ENCODE assay signal across 9 cellular contexts in the genomic region with DNA sequence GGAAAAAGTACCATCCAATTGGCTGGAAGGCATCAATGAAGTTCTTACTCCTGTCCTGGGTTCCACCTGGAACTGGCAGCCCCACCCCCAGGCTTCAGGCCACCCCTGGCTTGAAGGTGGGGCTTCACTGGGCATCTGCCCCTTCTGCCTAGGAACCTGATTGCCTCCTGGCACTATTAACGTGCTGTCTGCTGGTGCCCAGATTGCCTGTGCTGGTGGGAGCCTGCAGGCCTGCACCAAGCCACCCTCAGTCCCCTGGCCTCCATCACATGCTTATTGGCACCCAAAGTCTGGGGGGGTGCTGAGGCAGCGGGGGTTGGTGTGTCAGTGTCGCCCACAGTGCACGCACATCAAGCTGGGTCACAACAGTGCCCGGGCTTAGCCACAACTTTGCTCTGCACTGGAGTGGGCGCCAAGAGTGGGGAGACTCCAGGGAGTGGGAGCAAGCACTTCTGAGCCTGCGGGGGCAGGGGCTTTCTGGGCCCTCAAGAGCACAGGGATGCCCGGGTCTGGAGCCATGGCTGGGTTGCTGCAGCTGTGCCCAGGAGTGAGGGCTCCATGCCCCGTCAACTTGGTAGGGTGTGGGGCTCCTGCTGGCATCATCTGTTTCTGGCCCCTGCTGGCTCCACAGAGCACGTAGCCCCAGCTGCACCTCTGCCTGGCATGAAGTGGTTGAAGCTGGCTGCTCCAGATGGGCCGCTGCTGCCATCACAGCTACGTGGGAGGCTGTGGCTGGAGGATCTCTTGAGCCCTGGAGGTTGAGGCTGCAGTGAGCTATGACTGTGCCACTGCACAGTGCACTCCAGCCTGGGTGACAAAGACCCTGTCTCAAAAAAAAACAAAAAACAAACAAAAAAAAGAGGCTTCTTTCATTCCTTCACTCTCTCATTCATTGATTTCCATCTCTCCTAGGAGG. TPM values are rescaled to one million over a fixed set of nuclear protein-coding genes. Genes with fewer than 3 reads are reported as not detected.
A peak's percentile ranks its signal among the peaks of the same experiment; 100 is the strongest.
DNase-seq lines count a peak whose midpoint lies in the region; ATAC-seq, FAIRE-seq and TF ChIP-seq lines count a peak whose summit lies in the region.
"Had no signal": no experiment of that assay in that cellular context is flagged by ENCODE, and none has a peak within 500 bp of the region (broad histone marks: within the 10 kb centered on the region; RNA-seq: fewer than 3 reads in every experiment).

No MANE protein-coding gene starts in this region.

- peak overlapping the region; percentile 55; the same call in 1 of the 2 replicates for H2BK20ac ChIP-seq in H1 (ENCODE audit: low read length)

- H3K4me1 ChIP-seq in Karpas-422 (ENCODE audit: low read length) (peaks cover 35% of the 10 kb centered on the region), H1 (replicated peaks in 1 of 4; ENCODE audit: control insufficient read depth in 3 of 4, insufficient read depth in 4 of 4, low read length in 3 of 4) (peaks cover 0 to 12% (median 11%) of the 10 kb centered on the region in 4 experiments; a peak in 5 of 7 replicates), uterus (no peaks in the 10 kb centered on the region)

- no peak for TF ChIP-seq CTCF in H1 (IDR thresholded peaks at IDR 0.05; ENCODE audit: control extremely low read depth in 1 of 3, insufficient read depth in 1 of 3, low read depth in 1 of 3, low read length in 3 of 3)
- TF ChIP-seq CTCF in neural crest cell (conservative IDR thresholded peaks at IDR 0.05), result no peak
- TF ChIP-seq CTCF in uterus (IDR thresholded peaks at IDR 0.05), result no peak

- no peaks in the 10 kb centered on the region for H3K36me3 Mint-ChIP-seq in neural crest cell (ENCODE audit: low read depth)

- DNase-seq in Karpas-422, result no peak
- peak in 1 of 2 experiments; percentile 81 for DNase-seq in H1 (ENCODE audit: low read depth in 1 of 2, low spot score in 2 of 2)
- no peak for DNase-seq in neural crest cell (ENCODE audit: low read depth, low spot score)
- DNase-seq in uterus, result no peak
- no peak for DNase-seq in COR-L47 (lab: John Stamatoyannopoulos, UW)
- DNase-seq: NCI-H1436 had no signal

- peak overlapping the region; percentile 96 for H3K4me3 Mint-ChIP-seq in neural crest cell

- H3K27ac ChIP-seq in Karpas-422 (ENCODE audit: low read length), result peak overlapping the region; percentile 87; the same call in 1 of the 2 replicates
- no peak overlapping the region for H3K27ac ChIP-seq in H1 (ENCODE audit: low read depth, low read length)
- peak overlapping the region in 1 of 2 donors; percentile 27 for H3K27ac ChIP-seq in uterus

- peaks cover 25% of the 10 kb centered on the region for H3K79me2 ChIP-seq in Karpas-422 (ENCODE audit: low read length)
- peaks cover 0 to 3% of the 10 kb centered on the region in 2 experiments; a peak in 2 of 4 replicates for H3K79me2 ChIP-seq in H1 (ENCODE audit: control insufficient read depth in 1 of 2, insufficient read depth in 2 of 2, low read length in 2 of 2)

- H3K79me1 ChIP-seq in H1 (ENCODE audit: low read depth, low read length), result no peaks in the 10 kb centered on the region

- peak overlapping the region; percentile 84 for H3K9ac ChIP-seq in Karpas-422 (ENCODE audit: low read length)
- no peak overlapping the region; a peak in 1 of 7 replicates for H3K9ac ChIP-seq in H1 (replicated peaks in 1 of 4; ENCODE audit: extremely low read depth in 1 of 4, low read depth in 3 of 4, low read length in 3 of 4)

- intact Hi-C loops in uterus (cut with DNase I; ENCODE audit: low total_unique reads), result no loop called here

- H3K9me2 ChIP-seq in Karpas-422 (replicated peaks; ENCODE audit: insufficient read depth, low read length), result no peaks in the 10 kb centered on the region

- peak overlapping the region; percentile 96 for H2BK5ac ChIP-seq in H1 (ENCODE audit: low read depth, low read length)

- peak overlapping the region; percentile 92 for H4K91ac ChIP-seq in H1 (replicated peaks; ENCODE audit: insufficient read length, low read length)

- H4K5ac ChIP-seq in H1 (ENCODE audit: insufficient read length, low read depth, low read length), result no peak overlapping the region

- no peaks in the 10 kb centered on the region for H3K27me3 Mint-ChIP-seq in neural crest cell (ENCODE audit: low read depth)

- TF ChIP-seq POLR2A in H1 (IDR thresholded peaks at IDR 0.05; ENCODE audit: control extremely low read depth in 1 of 2, low read depth in 2 of 2, low read length in 2 of 2), result no peak
- no peak for TF ChIP-seq POLR2A in uterus (IDR thresholded peaks at IDR 0.05)

- H2AFZ ChIP-seq in Karpas-422 (ENCODE audit: low read length), result no peak overlapping the region
- no peak overlapping the region for H2AFZ ChIP-seq in H1 (ENCODE audit: low read length)

- no peaks in the 10 kb centered on the region for H3K36me3 ChIP-seq in Karpas-422 (ENCODE audit: insufficient read depth, low read length)
- H3K36me3 ChIP-seq in H1 (ENCODE audit: control insufficient read depth in 2 of 4, insufficient read depth in 4 of 4, low read length in 3 of 4), result no peaks in the 10 kb centered on the region; a peak in 2 of 8 replicates
- H3K36me3 ChIP-seq in uterus, result no peaks in the 10 kb centered on the region

- FAIRE-seq in H1 (lab: Jason Lieb, UNC), result no peak

- no peak overlapping the region for H3K18ac ChIP-seq in H1 (ENCODE audit: extremely low read depth, low read length)

- no peaks in the 10 kb centered on the region for H4K20me1 ChIP-seq in Karpas-422 (ENCODE audit: insufficient read depth, low read depth, low read length)
- H4K20me1 ChIP-seq in H1 (replicated peaks in 1 of 2; ENCODE audit: control insufficient read depth in 1 of 2, insufficient read depth in 2 of 2, low read length in 2 of 2), result no peaks in the 10 kb centered on the region

- H2BK120ac ChIP-seq in H1 (replicated peaks; ENCODE audit: low read depth, low read length), result no peak overlapping the region

- H2BK12ac ChIP-seq in H1 (ENCODE audit: low read depth, low read length), result peak overlapping the region; percentile 60; the same call in 1 of the 2 replicates

- no peak overlapping the region for H3K23ac ChIP-seq in H1 (ENCODE audit: insufficient read length)

- H3K4me2 ChIP-seq in Karpas-422 (ENCODE audit: low read depth, low read length, poor library complexity, severe bottlenecking) (peak overlapping the region; percentile 88), H1 (ENCODE audit: insufficient read depth in 1 of 2, low read depth in 2 of 2, low read length in 2 of 2) (peak overlapping the region; percentile 62 to 85)

- TF ChIP-seq EP300 in H1 (IDR thresholded peaks at IDR 0.05; ENCODE audit: borderline replicate concordance in 1 of 2, low read depth in 2 of 2, low read length in 2 of 2), result no peak

- H3K4ac ChIP-seq in H1 (replicated peaks; ENCODE audit: insufficient read length, low read depth, low read length), result peak overlapping the region; percentile 57

- no peak overlapping the region for H3K14ac ChIP-seq in H1 (ENCODE audit: insufficient read length)

- H3K9me3 Mint-ChIP-seq in neural crest cell, result no peaks in the 10 kb centered on the region

- H3K9me3 ChIP-seq in Karpas-422 (ENCODE audit: low read length) (no peaks in the 10 kb centered on the region), H1 (ENCODE audit: insufficient read depth in 2 of 2, low read depth in 1 of 2, low read length in 1 of 2) (no peaks in the 10 kb centered on the region), uterus (no peaks in the 10 kb centered on the region)

- 83% methylated on average over 12 of the region's 12 CpGs; no CpG with 5 or more reads in 1 of the 2 experiments for WGBS in H1 (ENCODE audit: extremely low coverage in 1 of 2, insufficient coverage in 1 of 2, insufficient read length in 1 of 2, insufficient replicate concordance in 2 of 2, low coverage in 1 of 2, low lambda C conversion rate in 2 of 2, missing lambda C conversion rate in 1 of 2), 2 experiments

- peak overlapping the region; percentile 83; the same call in 1 of the 2 replicates for H2BK15ac ChIP-seq in H1 (ENCODE audit: low read length)

- no peak for TF ChIP-seq RAD21 in H1 (IDR thresholded peaks at IDR 0.05 in 1 of 2, conservative IDR thresholded peaks at IDR 0.05 in 1 of 2; ENCODE audit: low read depth in 2 of 2, low read length in 2 of 2)

- H4K8ac ChIP-seq in H1 (ENCODE audit: extremely low read depth, insufficient read depth, low read length), result no peak overlapping the region; the same call in 1 of the 2 replicates

- H3K27me3 ChIP-seq in Karpas-422 (ENCODE audit: low read length), result no peaks in the 10 kb centered on the region
- no peaks in the 10 kb centered on the region for H3K27me3 ChIP-seq in H1 (replicated peaks in 1 of 4; ENCODE audit: control insufficient read depth in 3 of 4, extremely low read depth in 1 of 4, insufficient read depth in 3 of 4, low read length in 3 of 4)
- no peaks in the 10 kb centered on the region for H3K27me3 ChIP-seq in uterus

- CTCF ChIA-PET in H1 (lab: Charles Lee; ENCODE audit: partially characterized antibody), result interaction anchor here (0.6 to 1.8 kb wide), 11 partner anchors 11 to 1258 kb away, joined by 3 to 7 read pairs (median 4); a partner anchor contains a TSS

- H3K23me2 ChIP-seq in H1 (ENCODE audit: low read depth, low read length), result peaks cover 11% of the 10 kb centered on the region

- H3K4me1 Mint-ChIP-seq in neural crest cell, result peaks cover 29% of the 10 kb centered on the region

- no peak for ATAC-seq in HG03439 (IDR thresholded peaks at IDR 0.05; ENCODE audit: unreplicated experiment)
- ATAC-seq in HG03175 (IDR thresholded peaks at IDR 0.05; ENCODE audit: unreplicated experiment), result no peak

- H3K4me3 ChIP-seq in GM08714 (ENCODE audit: low read length) (peak overlapping the region; percentile 34; the same call in 1 of the 2 replicates), Karpas-422 (ENCODE audit: low read length) (peak overlapping the region; percentile 83), H1 (ENCODE audit: extremely low read depth in 1 of 4, insufficient read depth in 2 of 4, low read depth in 3 of 4, low read length in 4 of 4) (peak overlapping the region; percentile 47 to 68 (median 58); a peak in 7 of 8 replicates), uterus (peak overlapping the region in 1 of 2 donors; percentile 6)

- POLR2A ChIA-PET in H1 (lab: Charles Lee; ENCODE audit: partially characterized antibody), result interaction anchor here (0.8 to 6.2 kb wide), 12 partner anchors 11 to 79 kb away, joined by 3 to 36 read pairs (median 4); a partner anchor contains a TSS

- H3K56ac ChIP-seq in H1 (replicated peaks; ENCODE audit: insufficient read length, low read depth, low read length), result no peak overlapping the region

- H3K27ac Mint-ChIP-seq in neural crest cell (ENCODE audit: unreplicated experiment), result peak overlapping the region; percentile 98

- H2AK5ac ChIP-seq in H1 (ENCODE audit: low read depth, low read length), result peak overlapping the region; percentile 32; the same call in 1 of the 2 replicates

RNA-seq across cellular contexts. Expression of a gene that starts 4.2 kb away (rescaled TPM):
- total RNA-seq in Karpas-422 (2014; rRNA removed; shearing (Covaris generic); ENCODE audit: low replicate concordance), result 19.4 and 19.5 TPM in 2 replicates
- total RNA-seq in H1 (2021; fragmentation: NEBNext Ultra II Directional; extraction: Animal tissue kit (Norgen Biotek cat#: 25700)), result 59.1 and 59.5 TPM in 2 replicates
- 127 and 140 TPM in 2 replicates for polyA plus RNA-seq in H1 (2011; rRNA removed)
- polyA plus RNA-seq in H1 (2011; cell fraction: cytosol; rRNA removed), result 111 TPM
- polyA plus RNA-seq in H1 (2011; cell fraction: nucleus; rRNA removed), result 81.9 TPM
- polyA plus RNA-seq in H1 (2012, experiment 1 of 2), result 50.0 to 87.8 TPM (median 80.4 TPM) in 4 replicates
- polyA plus RNA-seq in H1 (2012, experiment 2 of 2), result 128 TPM
- 49.0 TPM for polyA plus RNA-seq in H1 (2013, experiment 1 of 2)
- 51.5 TPM for polyA plus RNA-seq in H1 (2013, experiment 2 of 2)
- 48.7 and 51.4 TPM in 2 replicates for polyA minus RNA-seq in H1 (2011; rRNA and poly(A)+ RNA removed)
- 28.0 TPM for polyA minus RNA-seq in H1 (2011; cell fraction: cytosol; rRNA and poly(A)+ RNA removed)
- 25.3 TPM for polyA minus RNA-seq in H1 (2011; cell fraction: nucleus; rRNA and poly(A)+ RNA removed)
- 48.1 and 48.4 TPM in 2 replicates for total RNA-seq in neural crest cell
- total RNA-seq in uterus, result 10 to 100 TPM in 2 of 4 donors, 1 to 10 TPM in 2; 3.7 to 48.1 (median 15.1) TPM

RNA-seq across cellular contexts. Expression of a gene that starts 16.1 kb away (rescaled TPM):
- 27.0 and 44.6 TPM in 2 replicates for total RNA-seq in Karpas-422 (2014; rRNA removed; shearing (Covaris generic); ENCODE audit: low replicate concordance)
- total RNA-seq in H1 (2021; fragmentation: NEBNext Ultra II Directional; extraction: Animal tissue kit (Norgen Biotek cat#: 25700)), result 25.3 and 28.6 TPM in 2 replicates
- polyA plus RNA-seq in H1 (2011; rRNA removed), result 13.6 and 18.4 TPM in 2 replicates
- 13.7 TPM for polyA plus RNA-seq in H1 (2011; cell fraction: cytosol; rRNA removed)
- 21.5 TPM for polyA plus RNA-seq in H1 (2011; cell fraction: nucleus; rRNA removed)
- polyA plus RNA-seq in H1 (2012, experiment 1 of 2), result 13.3 to 18.6 TPM (median 17.3 TPM) in 4 replicates
- 17.6 TPM for polyA plus RNA-seq in H1 (2012, experiment 2 of 2)
- polyA plus RNA-seq in H1 (2013, experiment 1 of 2), result 16.9 TPM
- 16.6 TPM for polyA plus RNA-seq in H1 (2013, experiment 2 of 2)
- 16.3 and 18.9 TPM in 2 replicates for polyA minus RNA-seq in H1 (2011; rRNA and poly(A)+ RNA removed)
- 9.5 TPM for polyA minus RNA-seq in H1 (2011; cell fraction: cytosol; rRNA and poly(A)+ RNA removed)
- polyA minus RNA-seq in H1 (2011; cell fraction: nucleus; rRNA and poly(A)+ RNA removed), result 5.5 TPM
- 77.5 and 80.1 TPM in 2 replicates for total RNA-seq in neural crest cell
- 10 to 100 TPM; 19.1 to 84.5 (median 44.0) TPM for total RNA-seq in uterus

RNA-seq across cellular contexts. Expression of a gene that starts 48.4 kb away (rescaled TPM):
- total RNA-seq in Karpas-422 (2014; rRNA removed; shearing (Covaris generic); ENCODE audit: low replicate concordance), result 11.8 and 15.0 TPM in 2 replicates
- 1.4 and 1.8 TPM in 2 replicates for total RNA-seq in H1 (2021; fragmentation: NEBNext Ultra II Directional; extraction: Animal tissue kit (Norgen Biotek cat#: 25700))
- 3.2 and 3.3 TPM in 2 replicates for polyA plus RNA-seq in H1 (2011; rRNA removed)
- polyA plus RNA-seq in H1 (2011; cell fraction: cytosol; rRNA removed), result 2.4 TPM
- polyA plus RNA-seq in H1 (2011; cell fraction: nucleus; rRNA removed), result 1.9 TPM
- polyA plus RNA-seq in H1 (2012, experiment 1 of 2), result 2.8 to 4.8 TPM (median 4.1 TPM) in 4 replicates
- polyA plus RNA-seq in H1 (2012, experiment 2 of 2), result 3.5 TPM
- 2.0 TPM for polyA plus RNA-seq in H1 (2013, experiment 1 of 2)
- polyA plus RNA-seq in H1 (2013, experiment 2 of 2), result 2.2 TPM
- 1.7 and 4.6 TPM in 2 replicates for polyA minus RNA-seq in H1 (2011; rRNA and poly(A)+ RNA removed)
- 0.81 TPM for polyA minus RNA-seq in H1 (2011; cell fraction: cytosol; rRNA and poly(A)+ RNA removed)
- 4.4 TPM for polyA minus RNA-seq in H1 (2011; cell fraction: nucleus; rRNA and poly(A)+ RNA removed)
- total RNA-seq in neural crest cell, result 10.5 and 11.5 TPM in 2 replicates
- total RNA-seq in uterus, result 10 to 100 TPM in 2 of 4 donors, 1 to 10 TPM in 2; 2.4 to 22.4 (median 12.0) TPM
